ENCODE assay signal across 17 cellular contexts in the genomic region with DNA sequence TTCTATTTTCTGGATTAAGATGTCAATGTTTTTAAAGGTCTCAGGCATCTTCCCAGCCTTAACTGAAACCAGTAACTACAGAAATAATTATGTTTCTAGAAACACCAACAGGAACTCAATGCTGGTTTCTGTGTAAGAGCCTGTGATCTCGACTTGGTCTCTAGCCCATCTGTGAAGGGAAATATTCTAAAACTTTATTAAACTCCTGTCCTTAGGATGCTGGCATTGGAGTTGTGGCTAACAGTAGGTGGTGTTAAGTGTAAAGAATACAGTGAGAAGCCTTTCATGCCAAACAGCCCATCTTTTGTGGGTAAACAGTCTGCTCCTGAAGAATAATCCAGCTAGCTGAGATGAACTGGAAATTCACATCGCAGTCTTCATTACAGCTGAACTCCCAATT.
DNase-seq lines count a peak whose midpoint lies in the region; ATAC-seq, FAIRE-seq and TF ChIP-seq lines count a peak whose summit lies in the region.
"Had no signal": no experiment of that assay in that cellular context is flagged by ENCODE, and none has a peak within 500 bp of the region (broad histone marks: within the 10 kb centered on the region; RNA-seq: fewer than 3 reads in every experiment).

No MANE protein-coding gene starts in this region.

- H3K36me3 ChIP-seq in SJCRH30: no peaks in the 10 kb centered on the region
- no peaks in the 10 kb centered on the region for H3K36me3 ChIP-seq in sigmoid colon
- no peaks in the 10 kb centered on the region for H3K36me3 ChIP-seq in gastrocnemius medialis
- H3K36me3 ChIP-seq: BLaER1, colonic mucosa had no signal

- in situ Hi-C loops in gastrocnemius medialis (cut with MboI; ENCODE audit: low sequenced_read_pairs in 4 of 4): no loop called here

- no peaks in the 10 kb centered on the region for H3K27me3 ChIP-seq in SJCRH30
- no peaks in the 10 kb centered on the region for H3K27me3 ChIP-seq in sigmoid colon
- H3K27me3 ChIP-seq in gastrocnemius medialis: no peaks in the 10 kb centered on the region
- H3K27me3 ChIP-seq: BLaER1, colonic mucosa had no signal

- TF ChIP-seq POLR2A in sigmoid colon (IDR thresholded peaks at IDR 0.05) (no peak), H54 (IDR thresholded peaks at IDR 0.05; ENCODE audit: low read depth, low read length) (no peak), GM18505 (IDR thresholded peaks at IDR 0.05; ENCODE audit: borderline replicate concordance, extremely low read depth, insufficient read depth, insufficient read length) (no peak), gastrocnemius medialis (IDR thresholded peaks at IDR 0.05) (no peak)

- no peak for FAIRE-seq in H54 (lab: Jason Lieb, UNC)
- FAIRE-seq: HTR-8/SVneo had no signal

- no peaks in the 10 kb centered on the region for H3K9me3 ChIP-seq in SJCRH30 (replicated peaks)
- H3K9me3 ChIP-seq in sigmoid colon: no peaks in the 10 kb centered on the region
- no peaks in the 10 kb centered on the region for H3K9me3 ChIP-seq in gastrocnemius medialis
- H3K9me3 ChIP-seq: BLaER1, colonic mucosa had no signal

- H3K27ac ChIP-seq in SJCRH30 (peak overlapping the region; percentile 91), sigmoid colon (peak overlapping the region in 3 of 4 donors; percentile 55 to 72 (median 62)), gastrocnemius medialis (peak overlapping the region in 1 of 4 donors; percentile 45)
- H3K27ac ChIP-seq: BLaER1 had no signal

- ATAC-seq in GM18505 (IDR thresholded peaks at IDR 0.05; ENCODE audit: unreplicated experiment) (no peak), gastrocnemius medialis (no peak), GM21528 (IDR thresholded peaks at IDR 0.05; ENCODE audit: low FRiP score, unreplicated experiment) (no peak)
- ATAC-seq: esophagus mucosa had no signal

- intact Hi-C loops in sigmoid colon (cut with DNase I) (no loop called here), gastrocnemius medialis (cut with DNase I; ENCODE audit: low total_unique reads) (no loop called here)

- no peak overlapping the region for H3K4me3 ChIP-seq in SJCRH30
- H3K4me3 ChIP-seq in sigmoid colon: no peak overlapping the region
- no peak overlapping the region for H3K4me3 ChIP-seq in gastrocnemius medialis
- H3K4me3 ChIP-seq: BLaER1, colonic mucosa had no signal

- H3K4me1 ChIP-seq in SJCRH30 (peaks cover 38% of the 10 kb centered on the region), sigmoid colon (peaks cover 0 to 25% (median 19%) of the 10 kb centered on the region in 4 donors), gastrocnemius medialis (no peaks in the 10 kb centered on the region)
- H3K4me1 ChIP-seq: BLaER1, colonic mucosa had no signal

- DNase-seq in GM03348 (ENCODE audit: low spot score) (peak; percentile 31), SJCRH30 (peak in 1 of 2 experiments; percentile 1), fibroblast of peridontal ligament (ENCODE audit: extremely low read depth) (peak; percentile 33), sigmoid colon (no peak), H54 (ENCODE audit: insufficient read length, low spot score) (no peak), gastrocnemius medialis (no peak)
- DNase-seq: activated CD4-positive, CD25-positive, alpha-beta regulatory T cell treated with anti-CD3 and anti-CD28 coated beads, Interleukin-2, amount 50 U/mL, for 72 hours; activated naive CD8-positive, alpha-beta T cell treated with anti-CD3 and anti-CD28 coated beads for 36 hours; colonic mucosa; DMS79 treated with DMSO at 0.1 percent for 48 hours; NCI-H1092; OCI-M1 had no signal

- no peak for TF ChIP-seq EP300 in sigmoid colon (IDR thresholded peaks at IDR 0.05)

- TF ChIP-seq CTCF in sigmoid colon (IDR thresholded peaks at IDR 0.05): no peak
- TF ChIP-seq CTCF in gastrocnemius medialis (IDR thresholded peaks at IDR 0.05 in 4 of 5, conservative IDR thresholded peaks at IDR 0.05 in 1 of 5): no peak

- WGBS in sigmoid colon, 2 donors: 83 to 90% methylated on average over 2 of the region's 2 CpGs

Comparison
In these comparisons a context has a peak if more than half of its experiments do, and no peak if none do; other contexts are left out.
1. DNase-seq: peak in GM03348 (single experiment) and fibroblast of peridontal ligament (single experiment); none in sigmoid colon (single experiment), H54 (single experiment) and gastrocnemius medialis (0 of 2).